Comparison of ENCODE assay signal across 21 cellular contexts in the genomic region with DNA sequence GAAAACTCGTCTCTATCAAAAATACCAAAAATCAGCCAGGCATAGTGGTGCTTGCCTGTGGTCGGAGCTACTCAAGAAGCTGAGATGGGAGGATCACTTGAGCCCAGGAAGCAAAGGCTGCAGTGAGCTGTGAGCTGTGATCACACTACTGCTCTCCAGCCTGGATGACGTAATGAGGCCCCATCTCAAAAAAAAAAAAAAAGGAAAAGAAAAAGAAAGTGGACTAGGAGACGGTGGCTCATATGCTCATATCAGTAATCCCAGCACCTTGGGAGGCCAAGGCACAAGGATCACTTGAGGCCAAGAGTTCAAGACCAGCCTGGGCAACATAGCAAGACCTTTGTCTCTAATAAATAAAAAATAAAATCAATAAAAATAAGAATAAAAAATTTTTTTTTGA. TPM values are rescaled to one million over a fixed set of nuclear protein-coding genes. Genes with fewer than 3 reads are reported as not detected.
A peak's percentile ranks its signal among the peaks of the same experiment; 100 is the strongest.
DNase-seq lines count a peak whose midpoint lies in the region; ATAC-seq, FAIRE-seq and TF ChIP-seq lines count a peak whose summit lies in the region.
"Had no signal": no experiment of that assay in that cellular context is flagged by ENCODE, and none has a peak within 500 bp of the region (broad histone marks: within the 10 kb centered on the region; RNA-seq: fewer than 3 reads in every experiment).

No MANE protein-coding gene starts in this region.

- no peaks in the 10 kb centered on the region for H4K20me1 ChIP-seq in fibroblast of lung (ENCODE audit: control insufficient read depth, extremely low read depth, insufficient read depth, low read length)

- no peaks in the 10 kb centered on the region for H3K36me3 Mint-ChIP-seq in activated CD4-positive, alpha-beta T cell treated with anti-CD3 and anti-CD28 coated beads, Interleukin-2, amount 10 ng/mL, durations not matched to agents 24 days and 14 days (ENCODE audit: low read depth)
- H3K36me3 Mint-ChIP-seq in activated T-helper 17 cell treated with anti-CD3 and anti-CD28 coated beads, Interleukin-2, amount 50 U/mL, for 72 hours (ENCODE audit: low read depth), result no peaks in the 10 kb centered on the region

- peaks cover 3% of the 10 kb centered on the region for H3K4me1 ChIP-seq in fibroblast of lung (ENCODE audit: control insufficient read depth, extremely low read depth, insufficient read depth, low read length)
- H3K4me1 ChIP-seq: gastroesophageal sphincter had no signal

- H3K4me3 ChIP-seq in fibroblast of lung (replicated peaks in 1 of 4; ENCODE audit: control extremely low read depth in 1 of 4, insufficient read depth in 1 of 4, low read depth in 3 of 4, low read length in 4 of 4), result no peak overlapping the region
- H3K4me3 ChIP-seq: gastroesophageal sphincter had no signal

- no peak for DNase-seq in activated CD4-positive, alpha-beta T cell treated with anti-CD3 and anti-CD28 coated beads, Interleukin-2, amount 10 ng/mL, durations not matched to agents 24 days and 14 days
- DNase-seq in activated CD4-positive, alpha-beta T cell treated with anti-CD3 and anti-CD28 coated beads for 48 hours, result no peak
- DNase-seq in RCC 7860 (ENCODE audit: low spot score), result peak; percentile 61
- peak; percentile 27 to 50 for DNase-seq in fibroblast of lung (ENCODE audit: low read depth in 2 of 2)
- DNase-seq in sciatic nerve (ENCODE audit: low spot score), result peak; percentile 27
- no peak for DNase-seq in superior temporal gyrus (ENCODE audit: extremely low spot score)
- DNase-seq: activated CD8-positive, alpha-beta memory T cell treated with anti-CD3 and anti-CD28 coated beads for 24 hours; activated effector memory CD4-positive, alpha-beta T cell treated with anti-CD3 and anti-CD28 coated beads, Interleukin-2, amount 50 U/mL, for 16 hours; brain microvascular endothelial cell; KG1; NCI-H187 treated with DMSO at 0.1 percent for 48 hours; NCI-H526 treated with DMSO at 0.1 percent for 48 hours; occipital lobe; Right ventricle myocardium superior; small intestine; stimulated activated naive CD4-positive, alpha-beta T cell had no signal

- peaks cover 12% of the 10 kb centered on the region for H3K4me1 Mint-ChIP-seq in activated CD4-positive, alpha-beta T cell treated with anti-CD3 and anti-CD28 coated beads, Interleukin-2, amount 10 ng/mL, durations not matched to agents 24 days and 14 days
- H3K4me1 Mint-ChIP-seq in activated T-helper 17 cell treated with anti-CD3 and anti-CD28 coated beads, Interleukin-2, amount 50 U/mL, for 72 hours, result peaks cover 6% of the 10 kb centered on the region

- H3K9me3 Mint-ChIP-seq in activated CD4-positive, alpha-beta T cell treated with anti-CD3 and anti-CD28 coated beads, Interleukin-2, amount 10 ng/mL, durations not matched to agents 24 days and 14 days, result no peaks in the 10 kb centered on the region
- H3K9me3 Mint-ChIP-seq in activated T-helper 17 cell treated with anti-CD3 and anti-CD28 coated beads, Interleukin-2, amount 50 U/mL, for 72 hours, result no peaks in the 10 kb centered on the region

- no peak overlapping the region for H3K4me2 ChIP-seq in fibroblast of lung (ENCODE audit: extremely low read depth, insufficient read depth, low read length)

- FAIRE-seq in RCC 7860 (lab: Jason Lieb, UNC), result no peak
- FAIRE-seq: GM18507, islet of Langerhans, small intestine had no signal

- ATAC-seq in sciatic nerve (no peak), GM19397 (IDR thresholded peaks at IDR 0.05; ENCODE audit: unreplicated experiment) (no peak)
- no peak for ATAC-seq in activated T-helper 17 cell treated with anti-CD3 and anti-CD28 coated beads, Interleukin-2, amount 50 U/mL, for 72 hours (replicated peaks)
- ATAC-seq: gastroesophageal sphincter had no signal

- no peaks in the 10 kb centered on the region for H3K9me3 ChIP-seq in fibroblast of lung (ENCODE audit: control insufficient read depth, insufficient read depth, low read depth, low read length)
- H3K9me3 ChIP-seq: gastroesophageal sphincter had no signal

- no peaks in the 10 kb centered on the region for H3K36me3 ChIP-seq in fibroblast of lung (ENCODE audit: control insufficient read depth, insufficient read depth, low read length)
- H3K36me3 ChIP-seq: brain microvascular endothelial cell, gastroesophageal sphincter had no signal

- no peak overlapping the region for H2AFZ ChIP-seq in fibroblast of lung (ENCODE audit: low read length)

- intact Hi-C loops in activated CD4-positive, alpha-beta T cell treated with anti-CD3 and anti-CD28 coated beads, Interleukin-2, amount 10 ng/mL, durations not matched to agents 24 days and 14 days (cut with micrococcal nuclease), result no loop called here
- intact Hi-C loops in sciatic nerve (cut with DNase I), result no loop called here

- H3K27ac ChIP-seq in fibroblast of lung (ENCODE audit: insufficient read depth, low read length), result no peak overlapping the region
- H3K27ac ChIP-seq: brain microvascular endothelial cell, gastroesophageal sphincter had no signal

- H3K27me3 Mint-ChIP-seq in activated CD4-positive, alpha-beta T cell treated with anti-CD3 and anti-CD28 coated beads, Interleukin-2, amount 10 ng/mL, durations not matched to agents 24 days and 14 days, result no peaks in the 10 kb centered on the region
- no peaks in the 10 kb centered on the region for H3K27me3 Mint-ChIP-seq in activated T-helper 17 cell treated with anti-CD3 and anti-CD28 coated beads, Interleukin-2, amount 50 U/mL, for 72 hours

- no peaks in the 10 kb centered on the region for H3K27me3 ChIP-seq in fibroblast of lung (ENCODE audit: control insufficient read depth, insufficient read depth, low read length)
- H3K27me3 ChIP-seq: brain microvascular endothelial cell, gastroesophageal sphincter had no signal

- peak overlapping the region; percentile 4 for H3K27ac Mint-ChIP-seq in activated CD4-positive, alpha-beta T cell treated with anti-CD3 and anti-CD28 coated beads, Interleukin-2, amount 10 ng/mL, durations not matched to agents 24 days and 14 days
- H3K27ac Mint-ChIP-seq in activated T-helper 17 cell treated with anti-CD3 and anti-CD28 coated beads, Interleukin-2, amount 50 U/mL, for 72 hours, result no peak overlapping the region

- TF ChIP-seq CTCF in fibroblast of lung (conservative IDR thresholded peaks at IDR 0.05 in 1 of 2, IDR thresholded peaks at IDR 0.05 in 1 of 2; ENCODE audit: low read depth in 1 of 2, low read length in 2 of 2), result no peak

- H3K79me2 ChIP-seq in fibroblast of lung (ENCODE audit: control insufficient read depth, insufficient read depth, low read length), result no peaks in the 10 kb centered on the region

- no peak overlapping the region for H3K9ac ChIP-seq in fibroblast of lung (ENCODE audit: insufficient read depth, low read length)

- no peak overlapping the region for H3K4me3 Mint-ChIP-seq in activated CD4-positive, alpha-beta T cell treated with anti-CD3 and anti-CD28 coated beads, Interleukin-2, amount 10 ng/mL, durations not matched to agents 24 days and 14 days
- H3K4me3 Mint-ChIP-seq in activated T-helper 17 cell treated with anti-CD3 and anti-CD28 coated beads, Interleukin-2, amount 50 U/mL, for 72 hours, result no peak overlapping the region

RNA-seq across cellular contexts. Expression of a gene that starts 8.8 kb away (rescaled TPM):
- total RNA-seq in activated CD4-positive, alpha-beta T cell treated with anti-CD3 and anti-CD28 coated beads, Interleukin-2, amount 10 ng/mL, durations not matched to agents 24 days and 14 days, result 658 and 659 TPM in 2 replicates
- total RNA-seq in fibroblast of lung, result 109 and 122 TPM in 2 replicates
- 190 and 191 TPM in 2 replicates for polyA plus RNA-seq in fibroblast of lung
- 382 and 410 TPM in 2 replicates for polyA plus RNA-seq in fibroblast of lung (2012)
- 27.8 and 29.3 TPM in 2 replicates for polyA minus RNA-seq in fibroblast of lung (ENCODE audit: low replicate concordance)
- 296 TPM for total RNA-seq in sciatic nerve
- total RNA-seq in activated T-helper 17 cell treated with anti-CD3 and anti-CD28 coated beads, Interleukin-2, amount 50 U/mL, for 72 hours, result 100 to 1,000 TPM; 416 to 512 TPM

RNA-seq across cellular contexts. Expression of a gene that starts 13.9 kb away (rescaled TPM):
- 125 and 136 TPM in 2 replicates for total RNA-seq in activated CD4-positive, alpha-beta T cell treated with anti-CD3 and anti-CD28 coated beads, Interleukin-2, amount 10 ng/mL, durations not matched to agents 24 days and 14 days
- total RNA-seq in fibroblast of lung, result 18.5 and 21.3 TPM in 2 replicates
- polyA plus RNA-seq in fibroblast of lung, result 29.6 and 49.1 TPM in 2 replicates
- 30.5 and 52.4 TPM in 2 replicates for polyA plus RNA-seq in fibroblast of lung (2012)
- polyA minus RNA-seq in fibroblast of lung (ENCODE audit: low replicate concordance), result 59.7 and 76.3 TPM in 2 replicates
- total RNA-seq in sciatic nerve, result 71.1 TPM
- 100 to 1,000 TPM; 143 to 161 TPM for total RNA-seq in activated T-helper 17 cell treated with anti-CD3 and anti-CD28 coated beads, Interleukin-2, amount 50 U/mL, for 72 hours

RNA-seq across cellular contexts. Expression of a gene that starts 37.3 kb away (rescaled TPM):
- 271 and 292 TPM in 2 replicates for total RNA-seq in activated CD4-positive, alpha-beta T cell treated with anti-CD3 and anti-CD28 coated beads, Interleukin-2, amount 10 ng/mL, durations not matched to agents 24 days and 14 days
- total RNA-seq in fibroblast of lung (51.9 and 78.8 TPM in 2 replicates), sciatic nerve (20.3 TPM)
- 142 and 271 TPM in 2 replicates for polyA plus RNA-seq in fibroblast of lung
- 255 and 440 TPM in 2 replicates for polyA plus RNA-seq in fibroblast of lung (2012)
- 29.1 and 33.6 TPM in 2 replicates for polyA minus RNA-seq in fibroblast of lung (ENCODE audit: low replicate concordance)
- total RNA-seq in activated T-helper 17 cell treated with anti-CD3 and anti-CD28 coated beads, Interleukin-2, amount 50 U/mL, for 72 hours, result 100 to 1,000 TPM; 191 to 343 TPM

Comparison
In these comparisons a context has a peak if more than half of its experiments do, and no peak if none do; other contexts are left out.
1. DNase-seq: peak in RCC 7860 (single experiment), fibroblast of lung (2 of 2) and sciatic nerve (single experiment); none in activated CD4-positive, alpha-beta T cell treated with anti-CD3 and anti-CD28 coated beads, Interleukin-2, amount 10 ng/mL, durations not matched to agents 24 days and 14 days (single experiment), activated CD4-positive, alpha-beta T cell treated with anti-CD3 and anti-CD28 coated beads for 48 hours (single experiment) and superior temporal gyrus (single experiment).